Comparison of ENCODE assay signal across 28 cellular contexts in genomic region chr22:31128156-31128555, GRCh38. TPM values are rescaled to one million over a fixed set of nuclear protein-coding genes. Genes with fewer than 3 reads are reported as not detected.
DNase-seq lines count a peak whose midpoint lies in the region; ATAC-seq, FAIRE-seq and TF ChIP-seq lines count a peak whose summit lies in the region.
"Had no signal": no experiment of that assay in that cellular context is flagged by ENCODE, and none has a peak within 500 bp of the region (broad histone marks: within the 10 kb centered on the region; RNA-seq: fewer than 3 reads in every experiment).

No MANE protein-coding gene starts in this region.

- H3F3A ChIP-seq in OCI-LY1 (ENCODE audit: insufficient read depth, low read length), result no peaks in the 10 kb centered on the region

- H3K9ac ChIP-seq in OCI-LY1 (ENCODE audit: low read length) (peak overlapping the region; percentile 67), parathyroid adenoma (no peak overlapping the region)
- H3K9ac ChIP-seq: BLaER1 had no signal

- intact Hi-C loops in MCF 10A (cut with micrococcal nuclease), result no loop called here

- ATAC-seq in HG02610 (IDR thresholded peaks at IDR 0.05; ENCODE audit: unreplicated experiment) (no peak), GM21447 (IDR thresholded peaks at IDR 0.05; ENCODE audit: unreplicated experiment) (no peak), HG03571 (IDR thresholded peaks at IDR 0.05; ENCODE audit: unreplicated experiment) (no peak)
- ATAC-seq: HCT116 had no signal

- H3K27ac ChIP-seq in OCI-LY1 (ENCODE audit: low read depth, low read length, poor library complexity, severe bottlenecking) (peak overlapping the region; percentile 32), parathyroid adenoma (peak overlapping the region; percentile 93)
- H3K27ac ChIP-seq: BLaER1, SJCRH30 had no signal

- H3K36me3 ChIP-seq in OCI-LY1 (ENCODE audit: insufficient read depth, low read length) (peaks cover under 1% of the 10 kb centered on the region; the same call in 1 of the 2 replicates), parathyroid adenoma (ENCODE audit: control insufficient read depth, insufficient read depth, low read length) (no peaks in the 10 kb centered on the region)
- H3K36me3 ChIP-seq: BLaER1, SJCRH30 had no signal

- DNase-seq in GM12891 (ENCODE audit: insufficient read length, low spot score) (peak; percentile 6), chondrocyte (ENCODE audit: low spot score) (peak; percentile 42), MCF 10A (ENCODE audit: unreplicated experiment) (no peak)
- DNase-seq: ACHN; Caco-2; CD4-positive, alpha-beta memory T cell; DMS 273 treated with DMSO at 0.1 percent for 48 hours; DMS79 treated with DMSO at 0.1 percent for 48 hours; MM.1S; NCI-H1048; NCI-H1436 treated with DMSO at 0.1 percent for 48 hours; NCI-H1930; NCI-H2227 treated with DMSO at 0.1 percent for 48 hours; NCI-H510A treated with DMSO at 0.1 percent for 48 hours; NCI-H748 treated with DMSO at 0.1 percent for 48 hours; OCI-M1; SJCRH30 had no signal

- H3K79me2 ChIP-seq in OCI-LY1 (ENCODE audit: insufficient read depth, low read length) (no peaks in the 10 kb centered on the region), parathyroid adenoma (peaks cover 31% of the 10 kb centered on the region)

- H2AFZ ChIP-seq in OCI-LY1 (ENCODE audit: low read length), result no peak overlapping the region
- H2AFZ ChIP-seq in parathyroid adenoma, result no peak overlapping the region

- H3K9me2 ChIP-seq in OCI-LY1 (ENCODE audit: low read depth, low read length), result no peaks in the 10 kb centered on the region

- H3K36me3 Mint-ChIP-seq in chondrocyte (ENCODE audit: low read depth) (no peaks in the 10 kb centered on the region), MCF 10A (ENCODE audit: insufficient read depth, unreplicated experiment) (no peaks in the 10 kb centered on the region)
- H3K36me3 Mint-ChIP-seq: CD4-positive, alpha-beta memory T cell had no signal

- H3K4me2 ChIP-seq in OCI-LY1 (ENCODE audit: low read length), result peak overlapping the region; percentile 93
- peak overlapping the region; percentile 8 for H3K4me2 ChIP-seq in parathyroid adenoma (ENCODE audit: low read length)
- H3K4me2 ChIP-seq: BLaER1 had no signal

- no peak overlapping the region for H3K27ac Mint-ChIP-seq in chondrocyte (ENCODE audit: unreplicated experiment)
- no peak overlapping the region for H3K27ac Mint-ChIP-seq in MCF 10A (ENCODE audit: low read depth, unreplicated experiment)
- H3K27ac Mint-ChIP-seq: CD4-positive, alpha-beta memory T cell had no signal

- no peaks in the 10 kb centered on the region for H4K20me1 ChIP-seq in OCI-LY1 (ENCODE audit: insufficient read depth, low read length)
- H4K20me1 ChIP-seq: BLaER1 had no signal

- no peaks in the 10 kb centered on the region for H3K9me3 Mint-ChIP-seq in chondrocyte (ENCODE audit: low read depth)
- no peaks in the 10 kb centered on the region for H3K9me3 Mint-ChIP-seq in MCF 10A (ENCODE audit: unreplicated experiment)
- H3K9me3 Mint-ChIP-seq: CD4-positive, alpha-beta memory T cell had no signal

- TF ChIP-seq CTCF in OCI-LY1 (IDR thresholded peaks at IDR 0.05; ENCODE audit: low read length), result no peak
- TF ChIP-seq CTCF in chondrocyte (IDR thresholded peaks at IDR 0.05), result no peak
- no peak for TF ChIP-seq CTCF in parathyroid adenoma (IDR thresholded peaks at IDR 0.05)
- no peak for TF ChIP-seq CTCF in MCF 10A (IDR thresholded peaks at IDR 0.05; ENCODE audit: unreplicated experiment)

- H3K4me1 Mint-ChIP-seq in chondrocyte (ENCODE audit: low read depth), result peaks cover 10% of the 10 kb centered on the region
- no peaks in the 10 kb centered on the region for H3K4me1 Mint-ChIP-seq in MCF 10A (ENCODE audit: insufficient read depth, unreplicated experiment)
- H3K4me1 Mint-ChIP-seq: CD4-positive, alpha-beta memory T cell had no signal

- H3K27me3 Mint-ChIP-seq in chondrocyte (ENCODE audit: low read depth) (no peaks in the 10 kb centered on the region), MCF 10A (ENCODE audit: insufficient read depth, unreplicated experiment) (no peaks in the 10 kb centered on the region)

- no peak for TF ChIP-seq POLR2A in GM12891 (IDR thresholded peaks at IDR 0.05; ENCODE audit: low read depth, low read length)

- H3K9me3 ChIP-seq in OCI-LY1 (ENCODE audit: low read length), result no peaks in the 10 kb centered on the region
- H3K9me3 ChIP-seq in parathyroid adenoma (ENCODE audit: control insufficient read depth, low read length), result no peaks in the 10 kb centered on the region
- H3K9me3 ChIP-seq: BLaER1, Caco-2, SJCRH30 had no signal

- POLR2A ChIA-PET in MCF 10A (lab: Yijun Ruan, JAX), result no interaction called here

- H3K27me3 ChIP-seq in OCI-LY1 (ENCODE audit: insufficient read depth, low read length), result no peaks in the 10 kb centered on the region
- H3K27me3 ChIP-seq in parathyroid adenoma (ENCODE audit: control insufficient read depth, insufficient read depth, low read length), result no peaks in the 10 kb centered on the region
- H3K27me3 ChIP-seq: BLaER1, SJCRH30 had no signal

- FAIRE-seq in GM12891 (lab: Jason Lieb, UNC), result no peak
- FAIRE-seq: GM12878, RCC 7860 had no signal

- H3K4me3 Mint-ChIP-seq in chondrocyte (ENCODE audit: unreplicated experiment) (no peak overlapping the region), MCF 10A (ENCODE audit: unreplicated experiment) (no peak overlapping the region)
- H3K4me3 Mint-ChIP-seq: CD4-positive, alpha-beta memory T cell had no signal

- H3K4me1 ChIP-seq in OCI-LY1 (ENCODE audit: insufficient read depth, low read length, severe bottlenecking) (peaks cover 22% of the 10 kb centered on the region), parathyroid adenoma (peaks cover 38% of the 10 kb centered on the region)
- H3K4me1 ChIP-seq: Caco-2, SJCRH30 had no signal

- CTCF ChIA-PET in MCF 10A (lab: Yijun Ruan, JAX), result interaction anchor here (0.6 to 1.7 kb wide), 4 partner anchors 20 to 272 kb away, joined by 3 to 6 read pairs (median 4); partner anchors contain the start of gene SELENOM

- H3K4me3 ChIP-seq in OCI-LY1 (ENCODE audit: low read depth, low read length, poor library complexity, severe bottlenecking) (peak overlapping the region; percentile 63), parathyroid adenoma (ENCODE audit: low read depth, low read length) (no peak overlapping the region)
- H3K4me3 ChIP-seq: BLaER1, GM12878, SJCRH30 had no signal

- BruUV-seq in MCF 10A (replicated peaks; lab: Mats Ljungman, UMichigan), result no TSS peak

TF ChIP-seq in GM12891, 5 proteins besides CTCF, POLR2A, EP300 and RAD21:
- no peak for TF ChIP-seq SPI1 (IDR thresholded peaks at IDR 0.05; ENCODE audit: low read depth, low read length)
- TF ChIP-seq POLR2AphosphoS5 (IDR thresholded peaks at IDR 0.05; ENCODE audit: low read depth, low read length), result no peak
- TF ChIP-seq TAF1 (IDR thresholded peaks at IDR 0.05; ENCODE audit: low read depth, low read length), result no peak
- TF ChIP-seq PAX5 (IDR thresholded peaks at IDR 0.05; ENCODE audit: insufficient read depth, low read length, severe bottlenecking), result no peak
- no peak for TF ChIP-seq POU2F2 (IDR thresholded peaks at IDR 0.05; ENCODE audit: low read depth, low read length)
TF ChIP-seq in GM12891: peak in this region for 0.

RNA-seq across cellular contexts. Expression of gene INPP5J, which starts 5.4 kb away (rescaled TPM):
- polyA plus RNA-seq in GM12891 (2012; ENCODE audit: low read depth, missing spikeins), result 0.04 TPM
- 3.5 to 5.9 TPM (median 5.2 TPM) in 3 replicates for total RNA-seq in chondrocyte
- 0.61 and 0.66 TPM in 2 replicates for total RNA-seq in MCF 10A (2022)
- total RNA-seq: T-helper 1 cell treated with Interleukin-12 subunit alpha and Interleukin-12 subunit beta and Interleukin-4 antibody, amounts not matched to agents 30 ng/mL and 1 ng/mL, for 36 hours had no signal
- polyA plus RNA-seq: CD4-positive, alpha-beta memory T cell had no signal

RNA-seq across cellular contexts. Expression of gene PLA2G3, which starts 12.2 kb away (rescaled TPM):
- polyA plus RNA-seq in GM12891 (2012; ENCODE audit: low read depth, missing spikeins), result not detected
- total RNA-seq in chondrocyte (0.07 to 0.13 TPM in 2 of 3 replicates, not detected in the other), MCF 10A (2022) (not detected in 2 replicates)
- total RNA-seq: Caco-2; CD4-positive, alpha-beta memory T cell; GM12878; LHCN-M2; T-helper 1 cell treated with Interleukin-12 subunit alpha and Interleukin-12 subunit beta and Interleukin-4 antibody, amounts not matched to agents 30 ng/mL and 1 ng/mL, for 36 hours had no signal
- polyA plus RNA-seq: CD4-positive, alpha-beta memory T cell had no signal

RNA-seq across cellular contexts. Expression of gene SELENOM, which starts 20.8 kb away (rescaled TPM):
- 8.5 TPM for polyA plus RNA-seq in GM12891 (2012; ENCODE audit: low read depth, missing spikeins)
- total RNA-seq in chondrocyte (200 to 228 TPM (median 217 TPM) in 3 replicates), MCF 10A (2022) (44.9 and 88.7 TPM in 2 replicates)

RNA-seq across cellular contexts. Expression of gene RNF185, which starts 31.8 kb away (rescaled TPM):
- polyA plus RNA-seq in GM12891 (2012; ENCODE audit: low read depth, missing spikeins), result 14.4 TPM
- total RNA-seq in chondrocyte (28.6 to 36.9 TPM (median 35.8 TPM) in 3 replicates), MCF 10A (2022) (34.6 and 44.8 TPM in 2 replicates)

RNA-seq across cellular contexts. Expression of gene SMTN, which starts 47.0 kb away (rescaled TPM):
- 5.0 TPM for polyA plus RNA-seq in GM12891 (2012; ENCODE audit: low read depth, missing spikeins)
- total RNA-seq in chondrocyte (37.9 to 58.1 TPM (median 47.2 TPM) in 3 replicates), MCF 10A (2022) (69.5 and 80.2 TPM in 2 replicates)
